Comparison of ENCODE assay signal across 1 cellular context in the genomic region with DNA sequence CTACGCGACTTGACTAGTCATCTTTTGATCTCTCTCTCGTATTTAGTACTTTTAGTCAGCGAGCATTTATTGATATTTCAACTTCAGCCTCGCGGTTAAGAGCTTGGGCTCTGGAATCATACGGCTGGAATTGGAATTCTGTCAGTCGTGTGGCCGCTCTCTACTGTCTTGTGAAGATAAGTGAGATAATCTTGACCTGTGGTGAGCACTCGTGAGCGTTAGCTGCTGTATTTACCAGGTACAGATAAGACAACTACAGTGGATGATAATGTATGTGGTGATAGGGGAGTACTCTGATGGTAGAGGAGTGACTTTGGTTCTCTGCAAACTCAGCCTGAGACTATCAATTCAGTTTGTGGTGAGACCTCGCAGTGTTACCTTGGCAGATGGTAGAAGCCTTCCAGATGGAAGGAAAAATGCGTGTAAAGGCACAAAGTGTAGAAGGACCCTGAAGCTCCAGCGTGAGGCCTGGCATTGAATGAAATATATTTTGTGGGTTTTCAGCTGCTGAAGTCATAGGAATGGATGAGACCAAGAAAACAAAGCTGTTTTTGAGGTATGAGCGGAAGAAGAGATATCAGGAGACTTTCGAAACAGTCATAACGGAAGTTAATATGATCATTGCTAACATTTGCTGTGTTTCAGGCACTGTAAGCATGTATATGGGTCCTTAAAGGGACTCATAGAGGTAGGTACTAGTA.
TF ChIP-seq lines count a peak whose summit lies in the region.

No MANE protein-coding gene starts in this region.

TF ChIP-seq in K562, 482 proteins besides CTCF, POLR2A, EP300 and RAD21 (continued from another document and continues in another):
- TF ChIP-seq, protein P1, sequence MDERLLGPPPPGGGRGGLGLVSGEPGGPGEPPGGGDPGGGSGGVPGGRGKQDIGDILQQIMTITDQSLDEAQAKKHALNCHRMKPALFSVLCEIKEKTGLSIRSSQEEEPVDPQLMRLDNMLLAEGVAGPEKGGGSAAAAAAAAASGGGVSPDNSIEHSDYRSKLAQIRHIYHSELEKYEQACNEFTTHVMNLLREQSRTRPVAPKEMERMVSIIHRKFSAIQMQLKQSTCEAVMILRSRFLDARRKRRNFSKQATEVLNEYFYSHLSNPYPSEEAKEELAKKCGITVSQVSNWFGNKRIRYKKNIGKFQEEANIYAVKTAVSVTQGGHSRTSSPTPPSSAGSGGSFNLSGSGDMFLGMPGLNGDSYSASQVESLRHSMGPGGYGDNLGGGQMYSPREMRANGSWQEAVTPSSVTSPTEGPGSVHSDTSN (CRISPR knock-in tag; IDR thresholded peaks at IDR 0.05; ENCODE audit: low read depth), result no peak
- TF ChIP-seq, protein P1 (tag; conservative IDR thresholded peaks at IDR 0.05; ENCODE audit: low read depth), result no peak; the same call in 1 of the 2 replicates
- TF ChIP-seq, protein P2, sequence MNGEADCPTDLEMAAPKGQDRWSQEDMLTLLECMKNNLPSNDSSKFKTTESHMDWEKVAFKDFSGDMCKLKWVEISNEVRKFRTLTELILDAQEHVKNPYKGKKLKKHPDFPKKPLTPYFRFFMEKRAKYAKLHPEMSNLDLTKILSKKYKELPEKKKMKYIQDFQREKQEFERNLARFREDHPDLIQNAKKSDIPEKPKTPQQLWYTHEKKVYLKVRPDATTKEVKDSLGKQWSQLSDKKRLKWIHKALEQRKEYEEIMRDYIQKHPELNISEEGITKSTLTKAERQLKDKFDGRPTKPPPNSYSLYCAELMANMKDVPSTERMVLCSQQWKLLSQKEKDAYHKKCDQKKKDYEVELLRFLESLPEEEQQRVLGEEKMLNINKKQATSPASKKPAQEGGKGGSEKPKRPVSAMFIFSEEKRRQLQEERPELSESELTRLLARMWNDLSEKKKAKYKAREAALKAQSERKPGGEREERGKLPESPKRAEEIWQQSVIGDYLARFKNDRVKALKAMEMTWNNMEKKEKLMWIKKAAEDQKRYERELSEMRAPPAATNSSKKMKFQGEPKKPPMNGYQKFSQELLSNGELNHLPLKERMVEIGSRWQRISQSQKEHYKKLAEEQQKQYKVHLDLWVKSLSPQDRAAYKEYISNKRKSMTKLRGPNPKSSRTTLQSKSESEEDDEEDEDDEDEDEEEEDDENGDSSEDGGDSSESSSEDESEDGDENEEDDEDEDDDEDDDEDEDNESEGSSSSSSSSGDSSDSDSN (IDR thresholded peaks at IDR 0.05; ENCODE audit: borderline replicate concordance in 1 of 2, low read depth in 2 of 2, low read length in 2 of 2), result peak in 1 of 2 experiments; percentile 71; a peak in 1 of 4 replicates
- TF ChIP-seq MYBL2 (IDR thresholded peaks at IDR 0.05; ENCODE audit: low read depth) (no peak), MYBL2 (CRISPR knock-in tag; IDR thresholded peaks at IDR 0.05; ENCODE audit: borderline replicate concordance) (no peak), L3MBTL2 (IDR thresholded peaks at IDR 0.05) (no peak), SNRNP70 (optimal IDR thresholded peaks at IDR 0.05; ENCODE audit: low read depth, low read length) (no peak), PML (IDR thresholded peaks at IDR 0.05; ENCODE audit: low read length) (peak; percentile 92), RBM22 (IDR thresholded peaks at IDR 0.05; ENCODE audit: low read depth, low read length, poor library complexity, severe bottlenecking) (no peak), GABPB2 (CRISPR knock-in tag; conservative IDR thresholded peaks at IDR 0.05) (no peak), E2F3 (CRISPR knock-in tag; IDR thresholded peaks at IDR 0.05) (no peak), MCM2 (IDR thresholded peaks at IDR 0.05; ENCODE audit: low read depth) (no peak), PTRF (tag; IDR thresholded peaks at IDR 0.05) (no peak), KLF16 (IDR thresholded peaks at IDR 0.05) (peak; percentile 92), HMG20B (CRISPR knock-in tag; IDR thresholded peaks at IDR 0.05) (no peak), ZFX (CRISPR knock-in tag; IDR thresholded peaks at IDR 0.05) (no peak; the same call in 1 of the 2 replicates)
- TF ChIP-seq, protein P3, sequence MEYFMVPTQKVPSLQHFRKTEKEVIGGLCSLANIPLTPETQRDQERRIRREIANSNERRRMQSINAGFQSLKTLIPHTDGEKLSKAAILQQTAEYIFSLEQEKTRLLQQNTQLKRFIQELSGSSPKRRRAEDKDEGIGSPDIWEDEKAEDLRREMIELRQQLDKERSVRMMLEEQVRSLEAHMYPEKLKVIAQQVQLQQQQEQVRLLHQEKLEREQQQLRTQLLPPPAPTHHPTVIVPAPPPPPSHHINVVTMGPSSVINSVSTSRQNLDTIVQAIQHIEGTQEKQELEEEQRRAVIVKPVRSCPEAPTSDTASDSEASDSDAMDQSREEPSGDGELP (CRISPR knock-in tag; IDR thresholded peaks at IDR 0.05; ENCODE audit: borderline replicate concordance), result no peak; the same call in 1 of the 2 replicates
- TF ChIP-seq, protein P4, sequence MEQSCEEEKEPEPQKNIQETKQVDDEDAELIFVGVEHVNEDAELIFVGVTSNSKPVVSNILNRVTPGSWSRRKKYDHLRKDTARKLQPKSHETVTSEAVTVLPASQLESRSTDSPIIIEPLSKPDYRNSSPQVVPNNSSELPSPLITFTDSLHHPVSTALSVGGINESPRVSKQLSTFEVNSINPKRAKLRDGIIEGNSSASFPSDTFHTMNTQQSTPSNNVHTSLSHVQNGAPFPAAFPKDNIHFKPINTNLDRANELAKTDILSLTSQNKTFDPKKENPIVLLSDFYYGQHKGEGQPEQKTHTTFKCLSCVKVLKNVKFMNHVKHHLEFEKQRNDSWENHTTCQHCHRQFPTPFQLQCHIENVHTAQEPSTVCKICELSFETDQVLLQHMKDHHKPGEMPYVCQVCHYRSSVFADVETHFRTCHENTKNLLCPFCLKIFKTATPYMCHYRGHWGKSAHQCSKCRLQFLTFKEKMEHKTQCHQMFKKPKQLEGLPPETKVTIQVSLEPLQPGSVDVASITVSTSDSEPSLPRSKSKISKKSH (CRISPR knock-in tag; IDR thresholded peaks at IDR 0.05), result no peak
- TF ChIP-seq, protein P5, sequence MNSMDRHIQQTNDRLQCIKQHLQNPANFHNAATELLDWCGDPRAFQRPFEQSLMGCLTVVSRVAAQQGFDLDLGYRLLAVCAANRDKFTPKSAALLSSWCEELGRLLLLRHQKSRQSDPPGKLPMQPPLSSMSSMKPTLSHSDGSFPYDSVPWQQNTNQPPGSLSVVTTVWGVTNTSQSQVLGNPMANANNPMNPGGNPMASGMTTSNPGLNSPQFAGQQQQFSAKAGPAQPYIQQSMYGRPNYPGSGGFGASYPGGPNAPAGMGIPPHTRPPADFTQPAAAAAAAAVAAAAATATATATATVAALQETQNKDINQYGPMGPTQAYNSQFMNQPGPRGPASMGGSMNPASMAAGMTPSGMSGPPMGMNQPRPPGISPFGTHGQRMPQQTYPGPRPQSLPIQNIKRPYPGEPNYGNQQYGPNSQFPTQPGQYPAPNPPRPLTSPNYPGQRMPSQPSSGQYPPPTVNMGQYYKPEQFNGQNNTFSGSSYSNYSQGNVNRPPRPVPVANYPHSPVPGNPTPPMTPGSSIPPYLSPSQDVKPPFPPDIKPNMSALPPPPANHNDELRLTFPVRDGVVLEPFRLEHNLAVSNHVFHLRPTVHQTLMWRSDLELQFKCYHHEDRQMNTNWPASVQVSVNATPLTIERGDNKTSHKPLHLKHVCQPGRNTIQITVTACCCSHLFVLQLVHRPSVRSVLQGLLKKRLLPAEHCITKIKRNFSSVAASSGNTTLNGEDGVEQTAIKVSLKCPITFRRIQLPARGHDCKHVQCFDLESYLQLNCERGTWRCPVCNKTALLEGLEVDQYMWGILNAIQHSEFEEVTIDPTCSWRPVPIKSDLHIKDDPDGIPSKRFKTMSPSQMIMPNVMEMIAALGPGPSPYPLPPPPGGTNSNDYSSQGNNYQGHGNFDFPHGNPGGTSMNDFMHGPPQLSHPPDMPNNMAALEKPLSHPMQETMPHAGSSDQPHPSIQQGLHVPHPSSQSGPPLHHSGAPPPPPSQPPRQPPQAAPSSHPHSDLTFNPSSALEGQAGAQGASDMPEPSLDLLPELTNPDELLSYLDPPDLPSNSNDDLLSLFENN (IDR thresholded peaks at IDR 0.05; ENCODE audit: low read depth in 2 of 2, low read length in 2 of 2), result peak in 1 of 2 experiments; percentile 75; a peak in 2 of 4 replicates
- TF ChIP-seq, protein P6, sequence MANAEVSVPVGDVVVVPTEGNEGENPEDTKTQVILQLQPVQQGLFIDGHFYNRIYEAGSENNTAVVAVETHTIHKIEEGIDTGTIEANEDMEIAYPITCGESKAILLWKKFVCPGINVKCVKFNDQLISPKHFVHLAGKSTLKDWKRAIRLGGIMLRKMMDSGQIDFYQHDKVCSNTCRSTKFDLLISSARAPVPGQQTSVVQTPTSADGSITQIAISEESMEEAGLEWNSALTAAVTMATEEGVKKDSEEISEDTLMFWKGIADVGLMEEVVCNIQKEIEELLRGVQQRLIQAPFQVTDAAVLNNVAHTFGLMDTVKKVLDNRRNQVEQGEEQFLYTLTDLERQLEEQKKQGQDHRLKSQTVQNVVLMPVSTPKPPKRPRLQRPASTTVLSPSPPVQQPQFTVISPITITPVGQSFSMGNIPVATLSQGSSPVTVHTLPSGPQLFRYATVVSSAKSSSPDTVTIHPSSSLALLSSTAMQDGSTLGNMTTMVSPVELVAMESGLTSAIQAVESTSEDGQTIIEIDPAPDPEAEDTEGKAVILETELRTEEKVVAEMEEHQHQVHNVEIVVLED (CRISPR knock-in tag; IDR thresholded peaks at IDR 0.05), result no peak
- TF ChIP-seq, protein P7, sequence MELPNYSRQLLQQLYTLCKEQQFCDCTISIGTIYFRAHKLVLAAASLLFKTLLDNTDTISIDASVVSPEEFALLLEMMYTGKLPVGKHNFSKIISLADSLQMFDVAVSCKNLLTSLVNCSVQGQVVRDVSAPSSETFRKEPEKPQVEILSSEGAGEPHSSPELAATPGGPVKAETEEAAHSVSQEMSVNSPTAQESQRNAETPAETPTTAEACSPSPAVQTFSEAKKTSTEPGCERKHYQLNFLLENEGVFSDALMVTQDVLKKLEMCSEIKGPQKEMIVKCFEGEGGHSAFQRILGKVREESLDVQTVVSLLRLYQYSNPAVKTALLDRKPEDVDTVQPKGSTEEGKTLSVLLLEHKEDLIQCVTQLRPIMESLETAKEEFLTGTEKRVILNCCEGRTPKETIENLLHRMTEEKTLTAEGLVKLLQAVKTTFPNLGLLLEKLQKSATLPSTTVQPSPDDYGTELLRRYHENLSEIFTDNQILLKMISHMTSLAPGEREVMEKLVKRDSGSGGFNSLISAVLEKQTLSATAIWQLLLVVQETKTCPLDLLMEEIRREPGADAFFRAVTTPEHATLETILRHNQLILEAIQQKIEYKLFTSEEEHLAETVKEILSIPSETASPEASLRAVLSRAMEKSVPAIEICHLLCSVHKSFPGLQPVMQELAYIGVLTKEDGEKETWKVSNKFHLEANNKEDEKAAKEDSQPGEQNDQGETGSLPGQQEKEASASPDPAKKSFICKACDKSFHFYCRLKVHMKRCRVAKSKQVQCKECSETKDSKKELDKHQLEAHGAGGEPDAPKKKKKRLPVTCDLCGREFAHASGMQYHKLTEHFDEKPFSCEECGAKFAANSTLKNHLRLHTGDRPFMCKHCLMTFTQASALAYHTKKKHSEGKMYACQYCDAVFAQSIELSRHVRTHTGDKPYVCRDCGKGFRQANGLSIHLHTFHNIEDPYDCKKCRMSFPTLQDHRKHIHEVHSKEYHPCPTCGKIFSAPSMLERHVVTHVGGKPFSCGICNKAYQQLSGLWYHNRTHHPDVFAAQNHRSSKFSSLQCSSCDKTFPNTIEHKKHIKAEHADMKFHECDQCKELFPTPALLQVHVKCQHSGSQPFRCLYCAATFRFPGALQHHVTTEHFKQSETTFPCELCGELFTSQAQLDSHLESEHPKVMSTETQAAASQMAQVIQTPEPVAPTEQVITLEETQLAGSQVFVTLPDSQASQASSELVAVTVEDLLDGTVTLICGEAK (IDR thresholded peaks at IDR 0.05), result no peak
- TF ChIP-seq, protein P7 (CRISPR knock-in tag; IDR thresholded peaks at IDR 0.05), result no peak
- TF ChIP-seq, protein P8, sequence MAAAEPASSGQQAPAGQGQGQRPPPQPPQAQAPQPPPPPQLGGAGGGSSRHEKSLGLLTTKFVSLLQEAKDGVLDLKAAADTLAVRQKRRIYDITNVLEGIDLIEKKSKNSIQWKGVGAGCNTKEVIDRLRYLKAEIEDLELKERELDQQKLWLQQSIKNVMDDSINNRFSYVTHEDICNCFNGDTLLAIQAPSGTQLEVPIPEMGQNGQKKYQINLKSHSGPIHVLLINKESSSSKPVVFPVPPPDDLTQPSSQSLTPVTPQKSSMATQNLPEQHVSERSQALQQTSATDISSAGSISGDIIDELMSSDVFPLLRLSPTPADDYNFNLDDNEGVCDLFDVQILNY (CRISPR knock-in tag; IDR thresholded peaks at IDR 0.05), result no peak
- TF ChIP-seq, protein P9, sequence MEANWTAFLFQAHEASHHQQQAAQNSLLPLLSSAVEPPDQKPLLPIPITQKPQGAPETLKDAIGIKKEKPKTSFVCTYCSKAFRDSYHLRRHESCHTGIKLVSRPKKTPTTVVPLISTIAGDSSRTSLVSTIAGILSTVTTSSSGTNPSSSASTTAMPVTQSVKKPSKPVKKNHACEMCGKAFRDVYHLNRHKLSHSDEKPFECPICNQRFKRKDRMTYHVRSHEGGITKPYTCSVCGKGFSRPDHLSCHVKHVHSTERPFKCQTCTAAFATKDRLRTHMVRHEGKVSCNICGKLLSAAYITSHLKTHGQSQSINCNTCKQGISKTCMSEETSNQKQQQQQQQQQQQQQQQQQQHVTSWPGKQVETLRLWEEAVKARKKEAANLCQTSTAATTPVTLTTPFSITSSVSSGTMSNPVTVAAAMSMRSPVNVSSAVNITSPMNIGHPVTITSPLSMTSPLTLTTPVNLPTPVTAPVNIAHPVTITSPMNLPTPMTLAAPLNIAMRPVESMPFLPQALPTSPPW (CRISPR knock-in tag; IDR thresholded peaks at IDR 0.05), result no peak
